In genomic region chr17:59825533-59826316, GRCh38 we compare ENCODE assay signal across 2 cellular contexts.
TF ChIP-seq lines count a peak whose summit lies in the region.

No MANE protein-coding gene starts in this region.

TF ChIP-seq in IMR-90, 13 proteins besides CTCF, POLR2A, EP300 and RAD21 (continued from another document):
- no peak for TF ChIP-seq FOS (IDR thresholded peaks at IDR 0.05; ENCODE audit: low read depth, low read length)
- TF ChIP-seq CEBPB (IDR thresholded peaks at IDR 0.05; ENCODE audit: low read depth, low read length), result peak; percentile 29; the same call in 1 of the 2 replicates
- no peak for TF ChIP-seq MAFK (IDR thresholded peaks at IDR 0.05; ENCODE audit: low read depth, low read length)
- TF ChIP-seq USF2 (IDR thresholded peaks at IDR 0.05; ENCODE audit: low read depth, low read length), result no peak
- TF ChIP-seq MXI1 (IDR thresholded peaks at IDR 0.05; ENCODE audit: borderline replicate concordance, low read depth, low read length), result no peak

TF ChIP-seq in GM12878, 131 proteins besides CTCF, POLR2A, EP300 and RAD21 (continued from another document and continues in another):
- TF ChIP-seq SKIL (IDR thresholded peaks at IDR 0.05; ENCODE audit: low read depth, poor library complexity, severe bottlenecking) (no peak), ESRRA (IDR thresholded peaks at IDR 0.05; ENCODE audit: low read length) (no peak), BRCA1 (IDR thresholded peaks at IDR 0.05; ENCODE audit: low read depth, low read length) (no peak), PKNOX1 (IDR thresholded peaks at IDR 0.05) (no peak), SP1 (IDR thresholded peaks at IDR 0.05; ENCODE audit: low read depth, low read length) (no peak), RELA (IDR thresholded peaks at IDR 0.05; ENCODE audit: borderline replicate concordance, partially characterized antibody) (no peak), TBL1XR1 (IDR thresholded peaks at IDR 0.05; ENCODE audit: low read depth, low read length) (no peak), USF2 (IDR thresholded peaks at IDR 0.05; ENCODE audit: borderline replicate concordance, low read depth, low read length) (no peak), STAT1 (conservative IDR thresholded peaks at IDR 0.05) (no peak), KAT2A (conservative IDR thresholded peaks at IDR 0.05; ENCODE audit: control insufficient read depth, low read depth, low read length) (no peak), BCL11A (IDR thresholded peaks at IDR 0.05; ENCODE audit: low read depth, low read length) (no peak), EGR1 (IDR thresholded peaks at IDR 0.05; ENCODE audit: borderline replicate concordance in 1 of 2, low read depth in 2 of 2, low read length in 2 of 2) (no peak), CHD2 (IDR thresholded peaks at IDR 0.05; ENCODE audit: borderline replicate concordance, low read depth, low read length) (peak; percentile 37; the same call in 1 of the 2 replicates), PML (IDR thresholded peaks at IDR 0.05; ENCODE audit: low read length) (no peak), NRF1 (conservative IDR thresholded peaks at IDR 0.05; ENCODE audit: low read depth, low read length) (no peak), ZBED1 (IDR thresholded peaks at IDR 0.05; ENCODE audit: borderline replicate concordance) (no peak), DPF2 (IDR thresholded peaks at IDR 0.05) (0 out of 2 replicates have a peak, but pooled peaks have one; percentile 41), ATF7 (IDR thresholded peaks at IDR 0.05; ENCODE audit: low read depth) (no peak; the same call in 1 of the 2 replicates), SIN3A (IDR thresholded peaks at IDR 0.05; ENCODE audit: low read depth, low read length) (no peak), GATAD2B (conservative IDR thresholded peaks at IDR 0.05; ENCODE audit: low read depth) (no peak), HSF1 (IDR thresholded peaks at IDR 0.05; ENCODE audit: low read depth, low read length) (0 out of 2 replicates have a peak, but pooled peaks have one; percentile 38), NR2C1 (IDR thresholded peaks at IDR 0.05) (no peak), POLR2AphosphoS5 (IDR thresholded peaks at IDR 0.05; ENCODE audit: low read length) (no peak), BMI1 (IDR thresholded peaks at IDR 0.05; ENCODE audit: borderline replicate concordance) (0 out of 2 replicates have a peak, but pooled peaks have one; percentile 12), TARDBP (IDR thresholded peaks at IDR 0.05; ENCODE audit: borderline replicate concordance) (no peak), RFX5 (IDR thresholded peaks at IDR 0.05; ENCODE audit: low read depth, low read length) (peak; percentile 18; the same call in 1 of the 2 replicates), PAX5 (IDR thresholded peaks at IDR 0.05; ENCODE audit: borderline replicate concordance, low read depth, low read length) (no peak), ZNF207 (IDR thresholded peaks at IDR 0.05; ENCODE audit: borderline replicate concordance) (no peak), HCFC1 (IDR thresholded peaks at IDR 0.05; ENCODE audit: low read length) (no peak), EED (IDR thresholded peaks at IDR 0.05; ENCODE audit: low read depth) (peak; percentile 72), IRF4 (IDR thresholded peaks at IDR 0.05; ENCODE audit: low read depth, low read length) (0 out of 2 replicates have a peak, but pooled peaks have one; percentile 25), SREBF1 (IDR thresholded peaks at IDR 0.05; ENCODE audit: low read length) (no peak), ZNF217 (IDR thresholded peaks at IDR 0.05) (no peak), CBFB (IDR thresholded peaks at IDR 0.05; ENCODE audit: low read depth) (no peak), ASH2L (IDR thresholded peaks at IDR 0.05; ENCODE audit: borderline replicate concordance, low read depth) (no peak), JUNB (IDR thresholded peaks at IDR 0.05) (peak; percentile 25; the same call in 1 of the 2 replicates), CHD1 (IDR thresholded peaks at IDR 0.05; ENCODE audit: low read depth, low read length) (no peak), CEBPB (IDR thresholded peaks at IDR 0.05; ENCODE audit: borderline replicate concordance in 1 of 2, low read depth in 2 of 2, low read length in 2 of 2) (no peak), BHLHE40 (IDR thresholded peaks at IDR 0.05; ENCODE audit: borderline replicate concordance in 1 of 2, low read depth in 2 of 2, low read length in 1 of 2) (no peak), IKZF2 (IDR thresholded peaks at IDR 0.05) (peak; percentile 44 to 57; a peak in 3 of 4 replicates), IKZF1 (conservative IDR thresholded peaks at IDR 0.05) (peak; percentile 70), BCLAF1 (IDR thresholded peaks at IDR 0.05) (no peak), SUZ12 (IDR thresholded peaks at IDR 0.05; ENCODE audit: unreplicated experiment) (no peak)
- TF ChIP-seq, protein P1, sequence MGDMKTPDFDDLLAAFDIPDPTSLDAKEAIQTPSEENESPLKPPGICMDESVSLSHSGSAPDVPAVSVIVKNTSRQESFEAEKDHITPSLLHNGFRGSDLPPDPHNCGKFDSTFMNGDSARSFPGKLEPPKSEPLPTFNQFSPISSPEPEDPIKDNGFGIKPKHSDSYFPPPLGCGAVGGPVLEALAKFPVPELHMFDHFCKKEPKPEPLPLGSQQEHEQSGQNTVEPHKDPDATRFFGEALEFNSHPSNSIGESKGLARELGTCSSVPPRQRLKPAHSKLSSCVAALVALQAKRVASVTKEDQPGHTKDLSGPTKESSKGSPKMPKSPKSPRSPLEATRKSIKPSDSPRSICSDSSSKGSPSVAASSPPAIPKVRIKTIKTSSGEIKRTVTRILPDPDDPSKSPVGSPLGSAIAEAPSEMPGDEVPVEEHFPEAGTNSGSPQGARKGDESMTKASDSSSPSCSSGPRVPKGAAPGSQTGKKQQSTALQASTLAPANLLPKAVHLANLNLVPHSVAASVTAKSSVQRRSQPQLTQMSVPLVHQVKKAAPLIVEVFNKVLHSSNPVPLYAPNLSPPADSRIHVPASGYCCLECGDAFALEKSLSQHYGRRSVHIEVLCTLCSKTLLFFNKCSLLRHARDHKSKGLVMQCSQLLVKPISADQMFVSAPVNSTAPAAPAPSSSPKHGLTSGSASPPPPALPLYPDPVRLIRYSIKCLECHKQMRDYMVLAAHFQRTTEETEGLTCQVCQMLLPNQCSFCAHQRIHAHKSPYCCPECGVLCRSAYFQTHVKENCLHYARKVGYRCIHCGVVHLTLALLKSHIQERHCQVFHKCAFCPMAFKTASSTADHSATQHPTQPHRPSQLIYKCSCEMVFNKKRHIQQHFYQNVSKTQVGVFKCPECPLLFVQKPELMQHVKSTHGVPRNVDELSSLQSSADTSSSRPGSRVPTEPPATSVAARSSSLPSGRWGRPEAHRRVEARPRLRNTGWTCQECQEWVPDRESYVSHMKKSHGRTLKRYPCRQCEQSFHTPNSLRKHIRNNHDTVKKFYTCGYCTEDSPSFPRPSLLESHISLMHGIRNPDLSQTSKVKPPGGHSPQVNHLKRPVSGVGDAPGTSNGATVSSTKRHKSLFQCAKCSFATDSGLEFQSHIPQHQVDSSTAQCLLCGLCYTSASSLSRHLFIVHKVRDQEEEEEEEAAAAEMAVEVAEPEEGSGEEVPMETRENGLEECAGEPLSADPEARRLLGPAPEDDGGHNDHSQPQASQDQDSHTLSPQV (IDR thresholded peaks at IDR 0.05), result no peak
- TF ChIP-seq, protein P2, sequence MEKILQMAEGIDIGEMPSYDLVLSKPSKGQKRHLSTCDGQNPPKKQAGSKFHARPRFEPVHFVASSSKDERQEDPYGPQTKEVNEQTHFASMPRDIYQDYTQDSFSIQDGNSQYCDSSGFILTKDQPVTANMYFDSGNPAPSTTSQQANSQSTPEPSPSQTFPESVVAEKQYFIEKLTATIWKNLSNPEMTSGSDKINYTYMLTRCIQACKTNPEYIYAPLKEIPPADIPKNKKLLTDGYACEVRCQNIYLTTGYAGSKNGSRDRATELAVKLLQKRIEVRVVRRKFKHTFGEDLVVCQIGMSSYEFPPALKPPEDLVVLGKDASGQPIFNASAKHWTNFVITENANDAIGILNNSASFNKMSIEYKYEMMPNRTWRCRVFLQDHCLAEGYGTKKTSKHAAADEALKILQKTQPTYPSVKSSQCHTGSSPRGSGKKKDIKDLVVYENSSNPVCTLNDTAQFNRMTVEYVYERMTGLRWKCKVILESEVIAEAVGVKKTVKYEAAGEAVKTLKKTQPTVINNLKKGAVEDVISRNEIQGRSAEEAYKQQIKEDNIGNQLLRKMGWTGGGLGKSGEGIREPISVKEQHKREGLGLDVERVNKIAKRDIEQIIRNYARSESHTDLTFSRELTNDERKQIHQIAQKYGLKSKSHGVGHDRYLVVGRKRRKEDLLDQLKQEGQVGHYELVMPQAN (conservative IDR thresholded peaks at IDR 0.05), result no peak
- TF ChIP-seq, protein P3, sequence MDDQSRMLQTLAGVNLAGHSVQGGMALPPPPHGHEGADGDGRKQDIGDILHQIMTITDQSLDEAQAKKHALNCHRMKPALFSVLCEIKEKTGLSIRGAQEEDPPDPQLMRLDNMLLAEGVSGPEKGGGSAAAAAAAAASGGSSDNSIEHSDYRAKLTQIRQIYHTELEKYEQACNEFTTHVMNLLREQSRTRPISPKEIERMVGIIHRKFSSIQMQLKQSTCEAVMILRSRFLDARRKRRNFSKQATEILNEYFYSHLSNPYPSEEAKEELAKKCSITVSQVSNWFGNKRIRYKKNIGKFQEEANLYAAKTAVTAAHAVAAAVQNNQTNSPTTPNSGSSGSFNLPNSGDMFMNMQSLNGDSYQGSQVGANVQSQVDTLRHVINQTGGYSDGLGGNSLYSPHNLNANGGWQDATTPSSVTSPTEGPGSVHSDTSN (IDR thresholded peaks at IDR 0.05; ENCODE audit: insufficient replicate concordance, low read depth, low read length), result no peak
- TF ChIP-seq, protein P4, sequence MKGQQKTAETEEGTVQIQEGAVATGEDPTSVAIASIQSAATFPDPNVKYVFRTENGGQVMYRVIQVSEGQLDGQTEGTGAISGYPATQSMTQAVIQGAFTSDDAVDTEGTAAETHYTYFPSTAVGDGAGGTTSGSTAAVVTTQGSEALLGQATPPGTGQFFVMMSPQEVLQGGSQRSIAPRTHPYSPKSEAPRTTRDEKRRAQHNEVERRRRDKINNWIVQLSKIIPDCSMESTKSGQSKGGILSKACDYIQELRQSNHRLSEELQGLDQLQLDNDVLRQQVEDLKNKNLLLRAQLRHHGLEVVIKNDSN (IDR thresholded peaks at IDR 0.05; ENCODE audit: borderline replicate concordance, extremely low read length, insufficient read depth, low read depth, low read length), result no peak
